ENCODE assay signal across 12 cellular contexts in the genomic region with DNA sequence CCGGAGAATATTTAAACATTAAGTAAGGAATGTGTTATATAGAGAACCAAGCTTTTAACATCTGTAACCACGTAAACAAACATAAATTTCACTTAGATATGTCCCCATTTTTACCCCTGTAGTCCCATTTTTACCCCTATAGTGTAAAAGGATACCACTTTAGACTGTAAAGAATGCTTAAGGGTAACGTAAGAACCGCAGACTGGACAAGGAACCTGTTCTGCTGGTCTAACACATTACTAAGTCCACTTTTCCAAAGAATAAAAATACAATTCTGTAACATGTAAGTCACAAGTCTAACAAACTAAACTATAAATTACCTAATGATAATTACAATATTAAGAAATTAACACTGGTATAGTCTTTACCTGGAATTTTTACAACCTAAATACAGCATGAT. TPM values are rescaled to one million over a fixed set of nuclear protein-coding genes. Genes with fewer than 3 reads are reported as not detected.
DNase-seq lines count a peak whose midpoint lies in the region; ATAC-seq and TF ChIP-seq lines count a peak whose summit lies in the region.
"Had no signal": no experiment of that assay in that cellular context is flagged by ENCODE, and none has a peak within 500 bp of the region (broad histone marks: within the 10 kb centered on the region; RNA-seq: fewer than 3 reads in every experiment).

No MANE protein-coding gene starts in this region.

- H3K27ac ChIP-seq in DND-41 (ENCODE audit: low read length) (peak overlapping the region; percentile 72), MM.1S (ENCODE audit: low read length) (peak overlapping the region; percentile 80), adrenal gland (peak overlapping the region in 2 of 5 donors; percentile 9 to 40)

- intact Hi-C loops in adrenal gland (cut with DNase I) = no loop called here

- TF ChIP-seq CTCF in DND-41 (IDR thresholded peaks at IDR 0.05; ENCODE audit: borderline replicate concordance, extremely low read depth, low read length, poor library complexity, severe bottlenecking) (no peak), MM.1S (IDR thresholded peaks at IDR 0.05; ENCODE audit: low read length) (no peak), chondrocyte (IDR thresholded peaks at IDR 0.05) (no peak), neural crest cell (conservative IDR thresholded peaks at IDR 0.05) (no peak), adrenal gland (IDR thresholded peaks at IDR 0.05) (no peak)

- H3K4me1 ChIP-seq in DND-41 (ENCODE audit: insufficient read depth, low read length) (peaks cover 48% of the 10 kb centered on the region), MM.1S (ENCODE audit: low read length) (peaks cover 17% of the 10 kb centered on the region), adrenal gland (replicated peaks in 1 of 2) (peaks cover 5 to 20% of the 10 kb centered on the region in 2 donors)

- H3F3A ChIP-seq in MM.1S (ENCODE audit: insufficient read depth, low read length) = peaks cover 47% of the 10 kb centered on the region

- H3K36me3 ChIP-seq in DND-41 (ENCODE audit: insufficient read depth, low read length) = no peaks in the 10 kb centered on the region; the same call in 1 of the 2 replicates
- H3K36me3 ChIP-seq in MM.1S (replicated peaks; ENCODE audit: insufficient read depth, low read length) = no peaks in the 10 kb centered on the region
- H3K36me3 ChIP-seq in adrenal gland (replicated peaks in 1 of 2) = peaks cover 0 to 9% of the 10 kb centered on the region in 2 donors

- H3K4me3 Mint-ChIP-seq in chondrocyte (ENCODE audit: unreplicated experiment) = peak overlapping the region; percentile 49
- peak overlapping the region; percentile 47 for H3K4me3 Mint-ChIP-seq in neural crest cell

- no peaks in the 10 kb centered on the region for H3K9me3 ChIP-seq in DND-41 (ENCODE audit: insufficient read depth, low read length, severe bottlenecking)
- H3K9me3 ChIP-seq in MM.1S (replicated peaks; ENCODE audit: insufficient read depth, low read length) = no peaks in the 10 kb centered on the region
- no peaks in the 10 kb centered on the region for H3K9me3 ChIP-seq in adrenal gland (replicated peaks in 1 of 3)

- H3K79me2 ChIP-seq in DND-41 (ENCODE audit: insufficient read depth, low read length) = peaks cover 18% of the 10 kb centered on the region
- H3K79me2 ChIP-seq in MM.1S (ENCODE audit: low read length) = peaks cover 74% of the 10 kb centered on the region

- H3K9ac ChIP-seq in DND-41 (ENCODE audit: low read depth, low read length) (peak overlapping the region; percentile 40), MM.1S (ENCODE audit: low read length) (peak overlapping the region; percentile 83)

- H4K20me1 ChIP-seq in DND-41 (ENCODE audit: insufficient read depth, low read length) = no peaks in the 10 kb centered on the region
- H4K20me1 ChIP-seq in MM.1S (ENCODE audit: insufficient read depth, low read length) = no peaks in the 10 kb centered on the region

- H3K9me3 Mint-ChIP-seq in chondrocyte (ENCODE audit: low read depth) (no peaks in the 10 kb centered on the region), neural crest cell (no peaks in the 10 kb centered on the region)

- WGBS in adrenal gland, 4 donors = 75 to 84% (median 80%) methylated on average over 4 of the region's 4 CpGs

- H3K9me2 ChIP-seq in MM.1S (replicated peaks; ENCODE audit: insufficient read depth, low read length) = no peaks in the 10 kb centered on the region

- H3K4me3 ChIP-seq in DND-41 (ENCODE audit: low read depth in 1 of 2, low read length in 2 of 2) = peak overlapping the region in 1 of 2 experiments; percentile 97; a peak in 2 of 4 replicates
- peak overlapping the region; percentile 87 for H3K4me3 ChIP-seq in MM.1S (ENCODE audit: low read length)
- H3K4me3 ChIP-seq in adrenal gland = peak overlapping the region in 1 of 4 donors; percentile 25

- H3K36me3 Mint-ChIP-seq in chondrocyte (ENCODE audit: low read depth) (no peaks in the 10 kb centered on the region), neural crest cell (ENCODE audit: low read depth) (no peaks in the 10 kb centered on the region)

- H3K4me1 Mint-ChIP-seq in chondrocyte (ENCODE audit: low read depth) (peaks cover 55% of the 10 kb centered on the region), neural crest cell (peaks cover 12% of the 10 kb centered on the region)

- H2AFZ ChIP-seq in DND-41 (ENCODE audit: low read depth, low read length) (no peak overlapping the region), MM.1S (ENCODE audit: low read length) (0 out of 2 replicates have a peak overlapping the region, but pooled peaks have one; percentile 3)

- no peak for TF ChIP-seq POLR2A in adrenal gland (IDR thresholded peaks at IDR 0.05)

- no peaks in the 10 kb centered on the region for H3K27me3 ChIP-seq in DND-41 (ENCODE audit: insufficient read depth, low read length, poor library complexity)
- no peaks in the 10 kb centered on the region for H3K27me3 ChIP-seq in MM.1S (replicated peaks; ENCODE audit: insufficient read depth, low read length)
- H3K27me3 ChIP-seq in adrenal gland = no peaks in the 10 kb centered on the region

- H3K4me2 ChIP-seq in DND-41 (ENCODE audit: insufficient read depth, low read length) (peak overlapping the region; percentile 99), MM.1S (ENCODE audit: low read depth, low read length) (peak overlapping the region; percentile 92)

- H3K27ac Mint-ChIP-seq in chondrocyte (ENCODE audit: unreplicated experiment) (no peak overlapping the region), neural crest cell (ENCODE audit: unreplicated experiment) (no peak overlapping the region)

- DNase-seq in DND-41 = no peak
- DNase-seq in MM.1S = no peak
- DNase-seq in chondrocyte (ENCODE audit: low spot score) = no peak
- no peak for DNase-seq in neural crest cell (ENCODE audit: low read depth, low spot score)
- DNase-seq in adrenal gland = no peak
- DNase-seq in foreskin melanocyte = no peak
- no peak for DNase-seq in anterior cingulate cortex (lab: John Stamatoyannopoulos, UW)
- DNase-seq in kidney glomerular epithelial cell (lab: John Stamatoyannopoulos, UW) = no peak
- DNase-seq: NCI-H526 treated with DMSO at 0.1 percent for 48 hours, substantia nigra, T-helper 9 cell had no signal

- H3K27me3 Mint-ChIP-seq in chondrocyte (ENCODE audit: low read depth) = no peaks in the 10 kb centered on the region
- peaks cover 4% of the 10 kb centered on the region for H3K27me3 Mint-ChIP-seq in neural crest cell (ENCODE audit: low read depth)

- no peak for ATAC-seq in DND-41 (ENCODE audit: insufficient read depth, low read depth)

RNA-seq across cellular contexts. Expression of a gene that starts 2.9 kb away (rescaled TPM):
- total RNA-seq in chondrocyte = 20.0 to 25.5 TPM (median 20.8 TPM) in 3 replicates
- 10.9 and 12.4 TPM in 2 replicates for total RNA-seq in neural crest cell
- total RNA-seq in adrenal gland = 100 to 1,000 TPM in 1 of 8 donors, 10 to 100 TPM in 6, 1 to 10 TPM in 1; 8.7 to 101 (median 22.4) TPM
- polyA plus RNA-seq in adrenal gland = 1 to 10 TPM; 3.3 to 8.6 (median 5.8) TPM

RNA-seq across cellular contexts. Expression of a gene that starts 8.3 kb away (rescaled TPM):
- total RNA-seq in chondrocyte (152 to 166 TPM (median 158 TPM) in 3 replicates), neural crest cell (181 and 191 TPM in 2 replicates), adrenal gland (100 to 1,000 TPM; 136 to 254 (median 166) TPM)
- polyA plus RNA-seq in adrenal gland = 100 to 1,000 TPM; 158 to 290 (median 170) TPM

RNA-seq across cellular contexts. Expression of a gene that starts 8.4 kb away (rescaled TPM):
- not detected in 3 replicates for total RNA-seq in chondrocyte
- not detected in 2 replicates for total RNA-seq in neural crest cell
- not detected for total RNA-seq in adrenal gland
- under 1 TPM in 1 of 3 donors, not detected in 2; 0.05 TPM for polyA plus RNA-seq in adrenal gland
- total RNA-seq: mesenteric fat pad had no signal

RNA-seq across cellular contexts. Expression of a gene that starts 32.3 kb away (rescaled TPM):
- total RNA-seq in chondrocyte (30.4 to 36.1 TPM (median 32.1 TPM) in 3 replicates), neural crest cell (57.3 and 59.7 TPM in 2 replicates), adrenal gland (10 to 100 TPM in 4 of 8 donors, 1 to 10 TPM in 4; 1.2 to 21.1 (median 10.2) TPM)
- 10 to 100 TPM in 2 of 3 donors, 1 to 10 TPM in 1; 5.6 to 31.6 (median 29.0) TPM for polyA plus RNA-seq in adrenal gland
